8 cellular contexts compared by ENCODE assay signal in the genomic region with DNA sequence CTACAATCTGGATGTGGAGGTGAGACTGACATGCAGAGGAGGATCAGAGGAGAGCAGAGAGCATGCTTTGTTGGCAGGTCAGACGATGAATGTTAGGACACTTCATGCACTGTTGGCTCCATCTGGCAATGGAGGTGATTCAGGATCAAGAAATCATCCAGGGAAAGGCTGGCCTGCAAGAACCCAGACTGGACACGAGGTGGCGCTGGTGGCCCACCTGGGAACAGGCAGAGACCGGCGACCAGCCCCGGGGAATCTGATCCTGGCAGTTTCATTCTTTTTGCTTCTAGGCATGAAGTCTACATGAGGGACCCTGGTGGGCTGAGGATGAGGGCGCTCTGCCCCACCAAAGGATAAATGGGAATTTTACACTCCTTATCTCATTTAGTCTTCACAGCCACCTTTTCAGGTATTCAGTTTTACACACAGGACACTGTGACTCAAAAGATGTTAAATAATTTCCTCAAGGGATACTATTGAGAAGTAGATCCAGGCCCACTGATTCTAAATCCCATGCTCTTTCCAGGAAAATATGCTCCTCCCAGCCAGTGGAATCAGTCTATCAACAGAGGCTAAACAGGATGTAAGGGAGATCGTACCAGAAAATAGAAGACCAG. TPM values are rescaled to one million over a fixed set of nuclear protein-coding genes. Genes with fewer than 3 reads are reported as not detected.
DNase-seq lines count a peak whose midpoint lies in the region; ATAC-seq and TF ChIP-seq lines count a peak whose summit lies in the region.

No MANE protein-coding gene starts in this region.

- no peak overlapping the region for H3K4me3 Mint-ChIP-seq in stimulated activated naive CD8-positive, alpha-beta T cell treated with anti-CD3 and anti-CD28 coated beads, Interleukin-15, amount 100 ng/mL, for 72 hours

- no peak overlapping the region for H2BK15ac ChIP-seq in neuronal stem cell (ENCODE audit: low read length)

- no peaks in the 10 kb centered on the region for H3K79me1 ChIP-seq in neuronal stem cell (ENCODE audit: low read depth, low read length)

- H2BK12ac ChIP-seq in neuronal stem cell (ENCODE audit: low read length) = no peak overlapping the region

- H4K91ac ChIP-seq in neuronal stem cell (ENCODE audit: low read depth, low read length, poor library complexity) = no peak overlapping the region

- no peak overlapping the region for H2BK5ac ChIP-seq in neuronal stem cell (ENCODE audit: low read length)

- no peaks in the 10 kb centered on the region for H3K9me3 ChIP-seq in neuronal stem cell (replicated peaks in 1 of 2; ENCODE audit: control insufficient read depth in 2 of 2, insufficient read depth in 1 of 2, low read depth in 1 of 2, low read length in 2 of 2)

- H3K4me2 ChIP-seq in neuronal stem cell (ENCODE audit: insufficient read depth, low read length, poor library complexity, severe bottlenecking) = no peak overlapping the region

- no peak overlapping the region for H3K14ac ChIP-seq in neuronal stem cell (ENCODE audit: low read length)

- H4K8ac ChIP-seq in neuronal stem cell (ENCODE audit: low read depth, low read length) = no peak overlapping the region

- ATAC-seq in stimulated activated naive CD8-positive, alpha-beta T cell treated with anti-CD3 and anti-CD28 coated beads, Interleukin-15, amount 100 ng/mL, for 72 hours = peak; percentile 42
- ATAC-seq in HG03521 (IDR thresholded peaks at IDR 0.05; ENCODE audit: unreplicated experiment) = no peak

- H3K27ac ChIP-seq in neuronal stem cell (replicated peaks; ENCODE audit: low read length) = no peak overlapping the region

- H3K27ac Mint-ChIP-seq in stimulated activated naive CD8-positive, alpha-beta T cell treated with anti-CD3 and anti-CD28 coated beads, Interleukin-15, amount 100 ng/mL, for 72 hours = no peak overlapping the region

- H3K4me1 ChIP-seq in neuronal stem cell (ENCODE audit: control insufficient read depth in 2 of 2, insufficient read depth in 1 of 2, low read depth in 1 of 2, low read length in 2 of 2) = peaks cover 0 to 2% of the 10 kb centered on the region in 2 donors

- no peak overlapping the region for H2AFZ ChIP-seq in neuronal stem cell (ENCODE audit: low read length)

- no peak overlapping the region for H2AK5ac ChIP-seq in neuronal stem cell (ENCODE audit: low read depth, low read length)

- H3K36me3 ChIP-seq in neuronal stem cell (replicated peaks in 1 of 2; ENCODE audit: control insufficient read depth in 2 of 2, insufficient read depth in 2 of 2, low read length in 2 of 2) = no peaks in the 10 kb centered on the region

- no peaks in the 10 kb centered on the region for H3K4me1 Mint-ChIP-seq in stimulated activated naive CD8-positive, alpha-beta T cell treated with anti-CD3 and anti-CD28 coated beads, Interleukin-15, amount 100 ng/mL, for 72 hours

- H3K9me3 Mint-ChIP-seq in stimulated activated naive CD8-positive, alpha-beta T cell treated with anti-CD3 and anti-CD28 coated beads, Interleukin-15, amount 100 ng/mL, for 72 hours = no peaks in the 10 kb centered on the region

- H3K4me3 ChIP-seq in fibroblast of the aortic adventitia (ENCODE audit: low read depth, low read length) (no peak overlapping the region), neuronal stem cell (ENCODE audit: low read length in 2 of 2) (no peak overlapping the region)

- H3K23ac ChIP-seq in neuronal stem cell (ENCODE audit: low read depth, low read length, poor library complexity) = no peak overlapping the region

- no peak overlapping the region for H2BK120ac ChIP-seq in neuronal stem cell (ENCODE audit: low read depth, low read length)

- peak; percentile 98 for TF ChIP-seq CTCF in fibroblast of the aortic adventitia (IDR thresholded peaks at IDR 0.05; ENCODE audit: insufficient read depth, low read length)

- H3K27me3 ChIP-seq in neuronal stem cell (ENCODE audit: control insufficient read depth in 3 of 3, insufficient read depth in 3 of 3, low read depth in 1 of 3, low read length in 3 of 3) = peaks cover 0 to 14% (median 1%) of the 10 kb centered on the region in 3 experiments

- WGBS in neuronal stem cell (ENCODE audit: extremely low coverage in 2 of 2, insufficient read length in 2 of 2, insufficient replicate concordance in 1 of 2), 2 donors = no CpG with 5 or more reads among the region's 8 CpGs

- H3K9ac ChIP-seq in neuronal stem cell (ENCODE audit: low read depth, low read length, poor library complexity) = no peak overlapping the region

- DNase-seq in DMS114 treated with DMSO at 0.1 percent for 48 hours (lab: John Stamatoyannopoulos, UW; ENCODE audit: unreplicated experiment) = peak; percentile 58
- DNase-seq in Kasumi-1 (lab: John Stamatoyannopoulos, UW) = peak; percentile 65 to 71
- peak; percentile 71 for DNase-seq in RPMI8226
- peak; percentile 40 to 41 for DNase-seq in activated T-helper 1 cell treated with anti-CD3 and anti-CD28 coated beads, Interleukin-2, amount 50 U/mL, for 16 hours (ENCODE audit: low read depth in 1 of 2, low spot score in 1 of 2)
- DNase-seq in fibroblast of the aortic adventitia (ENCODE audit: low read depth) = peak; percentile 76
- DNase-seq in neuronal stem cell (ENCODE audit: low spot score) = peak; percentile 76
- peak; percentile 54 to 55 for DNase-seq in stimulated activated naive CD8-positive, alpha-beta T cell treated with anti-CD3 and anti-CD28 coated beads, Interleukin-15, amount 100 ng/mL, for 72 hours

- no peak overlapping the region for H3K4ac ChIP-seq in neuronal stem cell (ENCODE audit: low read length)

- H3K18ac ChIP-seq in neuronal stem cell (ENCODE audit: low read length) = no peak overlapping the region

- peaks cover 18% of the 10 kb centered on the region for H3K27me3 Mint-ChIP-seq in stimulated activated naive CD8-positive, alpha-beta T cell treated with anti-CD3 and anti-CD28 coated beads, Interleukin-15, amount 100 ng/mL, for 72 hours

RNA-seq across cellular contexts. Expression of a gene that starts 26.2 kb away (rescaled TPM):
- total RNA-seq in fibroblast of the aortic adventitia (ENCODE audit: low replicate concordance) = 9.8 and 12.1 TPM in 2 replicates
- polyA plus RNA-seq in neuronal stem cell (2013, experiment 1 of 2) = 38.4 TPM
- 38.1 TPM for polyA plus RNA-seq in neuronal stem cell (2013, experiment 2 of 2)
